ENCODE assay signal across 8 cellular contexts in the genomic region with DNA sequence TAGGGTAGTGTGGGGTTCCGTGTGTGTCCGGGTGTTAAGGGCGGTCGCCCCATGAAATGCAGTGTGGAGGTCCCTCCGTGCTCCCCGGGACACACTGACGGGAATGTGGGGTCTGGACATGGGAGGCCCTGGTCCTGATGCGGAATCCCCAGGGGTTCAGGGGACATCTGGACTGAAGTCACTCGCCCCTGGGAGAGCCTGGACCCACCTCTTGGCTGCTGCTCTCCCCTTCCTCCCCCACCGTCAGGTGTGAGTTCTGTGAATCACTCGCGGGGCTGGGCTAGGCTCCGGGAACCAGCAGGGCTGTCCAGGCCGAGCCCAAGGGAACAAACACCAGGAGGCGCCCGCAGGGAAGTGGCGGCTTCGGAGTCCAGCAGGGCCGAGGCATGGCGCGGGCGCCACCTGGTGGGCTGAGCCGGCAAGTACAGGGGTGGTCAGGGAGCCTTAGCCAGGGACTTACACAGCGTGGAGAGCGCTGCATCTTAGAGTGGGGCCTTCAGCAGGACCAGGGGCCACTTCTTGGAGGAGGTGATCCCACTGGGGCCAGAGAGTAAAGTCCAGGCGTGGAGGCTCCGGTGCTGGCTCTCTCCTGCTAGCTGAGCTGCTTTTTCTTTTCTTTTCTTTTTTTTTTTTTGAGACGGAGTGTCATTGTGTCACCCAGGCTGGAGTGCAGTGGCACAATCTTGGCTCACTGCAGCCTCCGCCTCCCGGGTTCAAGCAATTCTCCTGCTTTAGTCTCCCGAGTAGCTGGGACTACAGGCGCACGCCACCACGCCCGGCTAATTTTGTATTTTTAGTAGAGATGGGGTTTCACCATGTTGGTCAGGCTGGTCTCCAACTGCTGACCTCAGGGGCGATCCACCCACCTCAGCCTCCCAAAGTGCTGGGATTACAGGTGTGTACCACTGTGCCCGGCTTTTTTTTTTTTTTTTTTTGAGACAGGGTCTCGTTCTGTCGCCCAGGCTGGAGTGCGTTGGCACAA. TPM values are rescaled to one million over a fixed set of nuclear protein-coding genes. Genes with fewer than 3 reads are reported as not detected.
DNase-seq lines count a peak whose midpoint lies in the region; ATAC-seq and TF ChIP-seq lines count a peak whose summit lies in the region.

No MANE protein-coding gene starts in this region.

- WGBS in hepatocyte (ENCODE audit: low lambda C conversion rate, missing lambda C conversion rate) = 51% methylated on average over 38 of the region's 40 CpGs

- no peaks in the 10 kb centered on the region for H3K79me2 ChIP-seq in hepatocyte

- TF ChIP-seq CTCF in GM12873 (IDR thresholded peaks at IDR 0.05; ENCODE audit: insufficient read depth, low read depth, low read length, missing control alignments) (peak; percentile 99), ascending aorta (IDR thresholded peaks at IDR 0.05) (peak; percentile 99 to 100 (median 100)), hepatocyte (IDR thresholded peaks at IDR 0.05; ENCODE audit: poor library complexity) (peak; percentile 100), gastrocnemius medialis (IDR thresholded peaks at IDR 0.05 in 4 of 5, conservative IDR thresholded peaks at IDR 0.05 in 1 of 5) (peak; percentile 96 to 100 (median 99))

- intact Hi-C loops in ascending aorta (cut with DNase I) = loop anchor here (1.0 to 5.0 kb wide), 5 partner anchors 19 to 211 kb away; a partner anchor contains a TSS
- intact Hi-C loops in gastrocnemius medialis (cut with DNase I; ENCODE audit: low total_unique reads) = loop anchor here (1.0 to 5.0 kb wide), 5 partner anchors 34 to 211 kb away; a partner anchor contains a TSS

- H3K4me1 ChIP-seq in ascending aorta = peaks cover 0 to 18% of the 10 kb centered on the region in 2 donors
- peaks cover 5% of the 10 kb centered on the region for H3K4me1 ChIP-seq in hepatocyte (ENCODE audit: insufficient read depth)
- peaks cover 3 to 9% of the 10 kb centered on the region in 2 donors for H3K4me1 ChIP-seq in gastrocnemius medialis

- no peak overlapping the region for H3K4me2 ChIP-seq in hepatocyte

- H3K4me3 ChIP-seq in ascending aorta (no peak overlapping the region), hepatocyte (no peak overlapping the region), gastrocnemius medialis (no peak overlapping the region)

- DNase-seq in NCI-H1930 (lab: John Stamatoyannopoulos, UW) (peak; percentile 68 to 91), T-helper 9 cell (peak; percentile 81), ascending aorta (ENCODE audit: low spot score in 2 of 2) (peak; percentile 82 to 97), hepatocyte (ENCODE audit: low spot score) (peak; percentile 94), gastrocnemius medialis (peak; percentile 79 to 89)

- peak overlapping the region; percentile 58 to 86 for H3K27ac ChIP-seq in ascending aorta
- peak overlapping the region; percentile 18 for H3K27ac ChIP-seq in hepatocyte
- peak overlapping the region; percentile 51 to 69 (median 56) for H3K27ac ChIP-seq in gastrocnemius medialis

- H4K20me1 ChIP-seq in hepatocyte (ENCODE audit: insufficient read depth, poor library complexity, severe bottlenecking) = no peaks in the 10 kb centered on the region

- H3K9me2 ChIP-seq in hepatocyte (replicated peaks; ENCODE audit: insufficient read depth) = no peaks in the 10 kb centered on the region

- H3K9me3 ChIP-seq in ascending aorta (no peaks in the 10 kb centered on the region), hepatocyte (ENCODE audit: low read depth) (no peaks in the 10 kb centered on the region), gastrocnemius medialis (no peaks in the 10 kb centered on the region)

- ATAC-seq in HG02885 (IDR thresholded peaks at IDR 0.05; ENCODE audit: poor library complexity, unreplicated experiment) (peak; percentile 88), gastrocnemius medialis (peak; percentile 95), GM18517 (IDR thresholded peaks at IDR 0.05; ENCODE audit: unreplicated experiment) (no peak)

- in situ Hi-C loops in gastrocnemius medialis (cut with MboI; ENCODE audit: low sequenced_read_pairs in 4 of 4) = loop anchor here in 2 of 4 donors (10.0 to 25.0 kb wide), 2 partner anchors 211 to 213 kb away; no protein-coding TSS in a partner anchor

- H2AFZ ChIP-seq in hepatocyte = no peak overlapping the region

- H3K27me3 ChIP-seq in ascending aorta (no peaks in the 10 kb centered on the region), hepatocyte (no peaks in the 10 kb centered on the region), gastrocnemius medialis (no peaks in the 10 kb centered on the region)

- no peak for TF ChIP-seq POLR2A in gastrocnemius medialis (IDR thresholded peaks at IDR 0.05)

- H3K36me3 ChIP-seq in ascending aorta (peaks cover 27 to 39% of the 10 kb centered on the region in 2 donors), hepatocyte (replicated peaks; ENCODE audit: insufficient read depth, low read depth) (no peaks in the 10 kb centered on the region), gastrocnemius medialis (no peaks in the 10 kb centered on the region)

RNA-seq across cellular contexts. Expression of a gene that starts 20.1 kb away (rescaled TPM):
- total RNA-seq in ascending aorta (127 TPM), hepatocyte (21.5 and 29.3 TPM in 2 replicates), gastrocnemius medialis (1 to 10 TPM; 1.6 to 8.1 (median 2.9) TPM)
- polyA plus RNA-seq in hepatocyte = 17.1 and 18.1 TPM in 2 replicates

Comparison
In these comparisons a context has a peak if more than half of its experiments do, and no peak if none do; other contexts are left out.
1. H3K27ac ChIP-seq: peak in every context shown above with its lines; median percentile 72 in ascending aorta; 56 in gastrocnemius medialis; 18 in hepatocyte.